ENCODE assay signal across 22 cellular contexts in genomic region chr4:8033067-8033755, GRCh38.
"Had no signal": no experiment of that assay in that cellular context is flagged by ENCODE, and none has a peak within 500 bp of the region (broad histone marks: within the 10 kb centered on the region; RNA-seq: fewer than 3 reads in every experiment).

No MANE protein-coding gene starts in this region.

- H3K36me3 ChIP-seq: neutrophil, pancreas, stomach, suprapubic skin had no signal

- DNase-seq: activated B cell treated with CpG ODN at 0.5 μM for 24 hours; activated CD4-positive, alpha-beta memory T cell treated with anti-CD3 and anti-CD28 coated beads, Interleukin-2, amount 10 ng/mL, durations not matched to agents 7 days and 5 days; activated CD4-positive, alpha-beta T cell treated with anti-CD3 and anti-CD28 coated beads for 48 hours; activated effector memory CD4-positive, alpha-beta T cell treated with anti-CD3 and anti-CD28 coated beads, Interleukin-2, amount 50 U/mL, for 16 hours; activated naive CD4-positive, alpha-beta T cell treated with anti-CD3 and anti-CD28 coated beads, Interleukin-2, amount 10 ng/mL, durations not matched to agents 7 days and 5 days; activated T-cell treated with anti-CD3 and anti-CD28 coated beads for 4 hours; amygdala; cortex of kidney; heart left ventricle; left ventricle myocardium superior; small intestine; stimulated activated CD4-positive, alpha-beta T cell treated with anti-CD3 and anti-CD28 coated beads, Interleukin-2, amount 100 ng/mL, for 24 hours; stomach; T1000 had no signal

- H3K4me1 ChIP-seq: gastroesophageal sphincter, heart left ventricle, pancreas, stomach had no signal

- H3K9me3 ChIP-seq: gastroesophageal sphincter, heart left ventricle, neutrophil, pancreas, stomach, suprapubic skin, tibial nerve had no signal

- ATAC-seq: gastroesophageal sphincter; heart left ventricle; left ventricle myocardium superior; sciatic nerve; stimulated activated effector memory CD8-positive, alpha-beta T cell treated with anti-CD3 and anti-CD28 coated beads, Interleukin-12 subunit alpha, Interleukin-12 subunit beta, amount 100 ng/mL, for 72 hours had no signal

- H3K27me3 ChIP-seq: gastroesophageal sphincter, heart left ventricle, pancreas, stomach, tibial nerve had no signal

- H3K4me3 ChIP-seq: gastroesophageal sphincter, heart left ventricle, pancreas, stomach, suprapubic skin, tibial nerve had no signal

- H3K27ac ChIP-seq: epithelial cell of prostate, gastroesophageal sphincter, heart left ventricle, neutrophil, pancreas, stomach, suprapubic skin, tibial nerve had no signal
